In genomic region chr2:144514731-144515424, GRCh38 we compare ENCODE assay signal across 10 cellular contexts. TPM values are rescaled to one million over a fixed set of nuclear protein-coding genes. Genes with fewer than 3 reads are reported as not detected.
DNase-seq lines count a peak whose midpoint lies in the region; ATAC-seq and TF ChIP-seq lines count a peak whose summit lies in the region.
"Had no signal": no experiment of that assay in that cellular context is flagged by ENCODE, and none has a peak within 500 bp of the region (broad histone marks: within the 10 kb centered on the region; RNA-seq: fewer than 3 reads in every experiment).

No MANE protein-coding gene starts in this region.

- peaks cover 44 to 57% of the 10 kb centered on the region in 2 donors for H3K4me1 Mint-ChIP-seq in stimulated activated naive B cell treated with anti-CD40 and anti-IgM and Interleukin-4, amounts not matched to agents 10 μg/mL and 1 μg/mL and 100 μg/mL, for 72 hours

- peaks cover 86% of the 10 kb centered on the region for H3K27me3 ChIP-seq in HUES6 (ENCODE audit: control insufficient read depth, insufficient read depth, low read length)
- no peaks in the 10 kb centered on the region for H3K27me3 ChIP-seq in adrenal gland
- no peaks in the 10 kb centered on the region for H3K27me3 ChIP-seq in layer of hippocampus (ENCODE audit: control insufficient read depth, insufficient read depth, low read length)

- H3K27ac ChIP-seq in HUES6 (ENCODE audit: low read depth, low read length): no peak overlapping the region
- peak overlapping the region; percentile 91 to 100 (median 99) for H3K27ac ChIP-seq in adrenal gland
- peak overlapping the region; percentile 97 for H3K27ac ChIP-seq in layer of hippocampus (ENCODE audit: low read depth, low read length)

- peaks cover 7 to 22% of the 10 kb centered on the region in 2 donors for H3K36me3 Mint-ChIP-seq in stimulated activated naive B cell treated with anti-CD40 and anti-IgM and Interleukin-4, amounts not matched to agents 10 μg/mL and 1 μg/mL and 100 μg/mL, for 72 hours

- TF ChIP-seq CTCF in adrenal gland (IDR thresholded peaks at IDR 0.05): no peak

- peaks cover 61% of the 10 kb centered on the region for H3K4me1 ChIP-seq in HUES6 (ENCODE audit: control insufficient read depth, insufficient read depth, low read length)
- peaks cover 34 to 49% of the 10 kb centered on the region in 2 donors for H3K4me1 ChIP-seq in adrenal gland (replicated peaks in 1 of 2)

- no peaks in the 10 kb centered on the region for H3K27me3 Mint-ChIP-seq in stimulated activated naive B cell treated with anti-CD40 and anti-IgM and Interleukin-4, amounts not matched to agents 10 μg/mL and 1 μg/mL and 100 μg/mL, for 72 hours

- peak in 1 of 7 donors; percentile 42 for DNase-seq in adrenal gland
- DNase-seq in stimulated activated naive B cell treated with anti-CD40 and anti-IgM and Interleukin-4, amounts not matched to agents 10 μg/mL and 1 μg/mL and 100 μg/mL, for 72 hours: no peak
- DNase-seq in iPS-NIHi11 (ENCODE audit: low spot score): no peak
- DNase-seq: NCI-H82 had no signal

- H3K27ac Mint-ChIP-seq in stimulated activated naive B cell treated with anti-CD40 and anti-IgM and Interleukin-4, amounts not matched to agents 10 μg/mL and 1 μg/mL and 100 μg/mL, for 72 hours: peak overlapping the region; percentile 79
- H3K27ac Mint-ChIP-seq: effector memory CD8-positive, alpha-beta T cell had no signal

- H3K9me3 Mint-ChIP-seq in stimulated activated naive B cell treated with anti-CD40 and anti-IgM and Interleukin-4, amounts not matched to agents 10 μg/mL and 1 μg/mL and 100 μg/mL, for 72 hours: no peaks in the 10 kb centered on the region

- peak in 1 of 2 donors; percentile 19 for TF ChIP-seq POLR2A in adrenal gland (IDR thresholded peaks at IDR 0.05)

- intact Hi-C loops in adrenal gland (cut with DNase I): loop anchor here in 1 of 2 donors (10.0 kb wide), 1 partner anchor 50 kb away; no protein-coding TSS in a partner anchor

- H3K9me3 ChIP-seq in HUES6 (ENCODE audit: control insufficient read depth, insufficient read depth, low read depth, low read length): no peaks in the 10 kb centered on the region
- H3K9me3 ChIP-seq in adrenal gland (replicated peaks in 1 of 3): no peaks in the 10 kb centered on the region

- H3K36me3 ChIP-seq in HUES6 (ENCODE audit: control insufficient read depth, insufficient read depth, low read length) (no peaks in the 10 kb centered on the region), adrenal gland (replicated peaks in 1 of 2) (no peaks in the 10 kb centered on the region)

- peak overlapping the region; percentile 93 to 95 for H3K4me3 Mint-ChIP-seq in stimulated activated naive B cell treated with anti-CD40 and anti-IgM and Interleukin-4, amounts not matched to agents 10 μg/mL and 1 μg/mL and 100 μg/mL, for 72 hours

- peak overlapping the region; percentile 62; the same call in 1 of the 2 replicates for H3K4me3 ChIP-seq in HUES6 (ENCODE audit: low read depth, low read length)
- H3K4me3 ChIP-seq in adrenal gland: peak overlapping the region in 2 of 4 donors; percentile 92 to 94

- WGBS in adrenal gland, 4 donors: 17 to 25% (median 19%) methylated on average over 4 to 7 of the region's 7 CpGs

- H3K9ac ChIP-seq in HUES6 (ENCODE audit: low read length): peak overlapping the region; percentile 5

- ATAC-seq in stimulated activated naive B cell treated with anti-CD40 and anti-IgM and Interleukin-4, amounts not matched to agents 10 μg/mL and 1 μg/mL and 100 μg/mL, for 72 hours (replicated peaks): no peak
- ATAC-seq in HG03460 (IDR thresholded peaks at IDR 0.05; ENCODE audit: unreplicated experiment): no peak
- no peak for ATAC-seq in HG02763 (IDR thresholded peaks at IDR 0.05; ENCODE audit: unreplicated experiment)
- no peak for ATAC-seq in HG03135 (IDR thresholded peaks at IDR 0.05; ENCODE audit: unreplicated experiment)

RNA-seq across cellular contexts. Expression of gene ZEB2, which starts 5.0 kb away (rescaled TPM):
- 100 to 1,000 TPM in 7 of 8 donors, 10 to 100 TPM in 1; 91.0 to 226 (median 165) TPM for total RNA-seq in adrenal gland
- 10 to 100 TPM; 29.0 to 95.8 (median 54.3) TPM for polyA plus RNA-seq in adrenal gland
